Comparison of ENCODE assay signal across 8 cellular contexts in genomic region chr18:80171190-80171872, GRCh38.
DNase-seq lines count a peak whose midpoint lies in the region; ATAC-seq and TF ChIP-seq lines count a peak whose summit lies in the region.

No MANE protein-coding gene starts in this region.

- H3K4me1 ChIP-seq in SJCRH30, result no peaks in the 10 kb centered on the region

- peak; percentile 95 for TF ChIP-seq CTCF in MCF 10A (IDR thresholded peaks at IDR 0.05; ENCODE audit: unreplicated experiment)

- H3K36me3 ChIP-seq in SJCRH30, result no peaks in the 10 kb centered on the region

- H3K27me3 Mint-ChIP-seq in MCF 10A (ENCODE audit: insufficient read depth, unreplicated experiment), result no peaks in the 10 kb centered on the region

- no peaks in the 10 kb centered on the region for H3K9me3 Mint-ChIP-seq in MCF 10A (ENCODE audit: unreplicated experiment)

- H3K4me3 ChIP-seq in SJCRH30, result no peak overlapping the region

- POLR2A ChIA-PET in MCF 10A (lab: Yijun Ruan, JAX), result interaction anchor here (0.6 to 1.2 kb wide), 3 partner anchors 10 to 174 kb away, joined by 3 to 4 read pairs (median 3); no protein-coding TSS in a partner anchor

- peak overlapping the region; percentile 5 for H3K4me3 Mint-ChIP-seq in MCF 10A (ENCODE audit: unreplicated experiment)

- peak overlapping the region; percentile 23 for H3K27ac Mint-ChIP-seq in MCF 10A (ENCODE audit: low read depth, unreplicated experiment)

- no peak for ATAC-seq in HG03439 (IDR thresholded peaks at IDR 0.05; ENCODE audit: unreplicated experiment)
- no peak for ATAC-seq in GM18511 (IDR thresholded peaks at IDR 0.05; ENCODE audit: unreplicated experiment)

- CTCF ChIA-PET in MCF 10A (lab: Yijun Ruan, JAX), result interaction anchor here (0.6 to 3.9 kb wide), 22 partner anchors 9 to 90 kb away, joined by 3 to 48 read pairs (median 5); partner anchors contain the start of gene PARD6G

- peaks cover 21% of the 10 kb centered on the region for H3K4me1 Mint-ChIP-seq in MCF 10A (ENCODE audit: insufficient read depth, unreplicated experiment)

- no peaks in the 10 kb centered on the region for H3K27me3 ChIP-seq in SJCRH30

- H3K36me3 Mint-ChIP-seq in MCF 10A (ENCODE audit: insufficient read depth, unreplicated experiment), result peaks cover 19% of the 10 kb centered on the region

- DNase-seq in NK-92 treated with Interleukin-12 subunit alpha and Interleukin-12 subunit beta, amount 100 ng/mL, for 24 hours (lab: John Stamatoyannopoulos, UW), result peak; percentile 27
- no peak for DNase-seq in NK-92 (lab: John Stamatoyannopoulos, UW; ENCODE audit: unreplicated experiment)
- DNase-seq in SJCRH30, result peak; percentile 13 to 24
- DNase-seq in MCF 10A (ENCODE audit: unreplicated experiment), result peak; percentile 54
- DNase-seq in left kidney (ENCODE audit: low read depth, low spot score), result peak; percentile 50
- DNase-seq in stimulated activated CD8-positive, alpha-beta memory T cell treated with anti-CD3 and anti-CD28 coated beads, Interleukin-15, amount 100 ng/mL, for 24 hours (ENCODE audit: low read depth), result peak; percentile 59

- H3K27ac ChIP-seq in SJCRH30, result no peak overlapping the region

- H3K9me3 ChIP-seq in SJCRH30 (replicated peaks), result no peaks in the 10 kb centered on the region

- intact Hi-C loops in MCF 10A (cut with micrococcal nuclease), result loop anchor here (1.0 kb wide), 1 partner anchor 86 kb away; no protein-coding TSS in a partner anchor

- no TSS peak for BruUV-seq in MCF 10A (replicated peaks; lab: Mats Ljungman, UMichigan)
